Comparison of ENCODE assay signal across 22 cellular contexts in the genomic region with DNA sequence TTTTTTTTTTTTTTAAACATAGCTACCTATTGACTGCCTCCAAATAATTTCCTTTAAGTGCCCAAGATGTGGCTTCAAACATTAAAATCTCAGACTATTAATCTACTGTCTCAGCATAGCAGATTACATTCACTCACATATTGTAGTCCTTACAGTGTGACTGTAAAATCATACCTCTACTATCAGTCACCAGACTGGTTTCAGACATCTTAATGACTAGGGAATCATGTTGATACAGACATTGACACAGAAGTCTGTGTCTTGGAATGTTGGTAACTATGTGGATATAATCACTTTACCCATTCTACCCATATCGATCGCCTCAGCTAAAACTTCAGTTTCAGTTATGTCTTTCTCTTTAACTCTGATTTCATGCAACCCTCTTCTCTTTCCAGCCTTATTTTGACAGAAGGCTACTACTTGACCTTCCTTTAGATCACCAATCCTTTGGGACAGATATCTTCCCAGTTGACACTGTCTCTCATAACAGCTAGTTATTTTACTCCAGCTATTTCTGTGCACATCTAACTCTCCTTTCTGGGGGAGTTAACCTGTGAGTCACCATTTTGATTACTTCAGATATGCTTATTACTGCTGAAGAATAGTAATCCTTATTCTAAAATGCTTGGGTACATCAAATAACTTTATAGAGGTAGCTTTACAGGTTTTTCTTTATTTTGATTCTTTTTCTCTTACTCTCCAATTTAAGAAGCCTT. TPM values are rescaled to one million over a fixed set of nuclear protein-coding genes. Genes with fewer than 3 reads are reported as not detected.
DNase-seq lines count a peak whose midpoint lies in the region; ATAC-seq, FAIRE-seq and TF ChIP-seq lines count a peak whose summit lies in the region.
"Had no signal": no experiment of that assay in that cellular context is flagged by ENCODE, and none has a peak within 500 bp of the region (broad histone marks: within the 10 kb centered on the region; RNA-seq: fewer than 3 reads in every experiment).

No MANE protein-coding gene starts in this region.

- no peak for TF ChIP-seq RAD21 in A549 (conservative IDR thresholded peaks at IDR 0.05 in 1 of 2, IDR thresholded peaks at IDR 0.05 in 1 of 2)

- H3K4me1 ChIP-seq in A549, result peaks cover 6% of the 10 kb centered on the region; the same call in 2 of the 3 replicates

- POLR2A ChIA-PET in A549 (lab: Yijun Ruan, JAX), result no interaction called here
- POLR2A ChIA-PET in CD4-positive, alpha-beta T cell (lab: Charles Lee), result interaction anchor here (1.0 to 1.3 kb wide), 2 partner anchors 9 to 119 kb away, joined by 3 to 4 read pairs; a partner anchor contains a TSS

- H3K27me3 ChIP-seq in CD4-positive, alpha-beta T cell (ENCODE audit: control insufficient read depth, insufficient read depth, low read length), result no peaks in the 10 kb centered on the region
- H3K27me3 ChIP-seq: foreskin keratinocyte, tibial nerve had no signal

- TF ChIP-seq POLR2A in A549 (IDR thresholded peaks at IDR 0.05; ENCODE audit: low read length), result no peak

- WGBS in A549 (ENCODE audit: missing lambda C conversion rate), result 100% methylated on average over 2 of the region's 2 CpGs

- H3K4me3 Mint-ChIP-seq in CD4-positive, alpha-beta T cell, result no peak overlapping the region
- H3K4me3 Mint-ChIP-seq in activated naive CD8-positive, alpha-beta T cell, result peak overlapping the region; percentile 24
- no peak overlapping the region for H3K4me3 Mint-ChIP-seq in memory B cell
- H3K4me3 Mint-ChIP-seq: T-helper 2 cell treated with Interferon-gamma antibody and Interleukin-4, amounts not matched to agents 5 μg/mL and 100 μg/mL, for 36 hours had no signal

- H3K27me3 Mint-ChIP-seq in CD4-positive, alpha-beta T cell, result no peaks in the 10 kb centered on the region
- H3K27me3 Mint-ChIP-seq in activated naive CD8-positive, alpha-beta T cell, result no peaks in the 10 kb centered on the region
- no peaks in the 10 kb centered on the region for H3K27me3 Mint-ChIP-seq in memory B cell
- H3K27me3 Mint-ChIP-seq: effector memory CD8-positive, alpha-beta T cell had no signal

- H3K9me3 ChIP-seq in A549, result no peaks in the 10 kb centered on the region
- H3K9me3 ChIP-seq in CD4-positive, alpha-beta T cell (ENCODE audit: control insufficient read depth, low read length), result no peaks in the 10 kb centered on the region
- H3K9me3 ChIP-seq: tibial nerve had no signal

- intact Hi-C loops in CD4-positive, alpha-beta T cell (cut with DNase I, micrococcal nuclease), result no loop called here

- no peaks in the 10 kb centered on the region for H3K9me3 Mint-ChIP-seq in CD4-positive, alpha-beta T cell
- H3K9me3 Mint-ChIP-seq in activated naive CD8-positive, alpha-beta T cell (ENCODE audit: low read depth), result no peaks in the 10 kb centered on the region
- H3K9me3 Mint-ChIP-seq in memory B cell, result no peaks in the 10 kb centered on the region
- H3K9me3 Mint-ChIP-seq: effector memory CD8-positive, alpha-beta T cell; T-helper 2 cell treated with Interferon-gamma antibody and Interleukin-4, amounts not matched to agents 5 μg/mL and 100 μg/mL, for 36 hours had no signal

- FAIRE-seq in A549 (lab: Jason Lieb, UNC), result no peak
- FAIRE-seq: H1 had no signal

- TF ChIP-seq CTCF in A549 (IDR thresholded peaks at IDR 0.05) (no peak), coronary artery (IDR thresholded peaks at IDR 0.05) (no peak)
- no peak for TF ChIP-seq CTCF in CD4-positive, alpha-beta T cell (IDR thresholded peaks at IDR 0.05)

- DNase-seq in A549 (ENCODE audit: low read depth in 1 of 2, low spot score in 1 of 2) (no peak), memory B cell (ENCODE audit: low spot score in 2 of 2) (no peak), coronary artery (ENCODE audit: low spot score) (no peak)
- no peak for DNase-seq in CD4-positive, alpha-beta T cell
- no peak for DNase-seq in activated effector memory CD4-positive, alpha-beta T cell treated with Interleukin-2 at 50 U/mL for 16 hours
- DNase-seq: activated CD4-positive, alpha-beta T cell treated with anti-CD3 and anti-CD28 coated beads for 1 hour; activated CD8-positive, alpha-beta memory T cell treated with anti-CD3 and anti-CD28 coated beads, Interleukin-2, amount 50 U/mL, for 4 hours; central memory CD4-positive, alpha-beta T cell; effector memory CD8-positive, alpha-beta T cell; foreskin keratinocyte; NCI-H1092; NCI-H2107; NCI-H526 treated with DMSO at 0.1 percent for 48 hours; OCI-M1; posterior cingulate gyrus had no signal

- H3K27ac ChIP-seq in A549 (no peak overlapping the region), coronary artery (no peak overlapping the region)
- no peak overlapping the region for H3K27ac ChIP-seq in CD4-positive, alpha-beta T cell (ENCODE audit: low read depth, low read length)
- H3K27ac ChIP-seq: foreskin keratinocyte, tibial nerve had no signal

- no peak overlapping the region for H3K4me2 ChIP-seq in A549

- H3K4me3 ChIP-seq in A549 (no peak overlapping the region), coronary artery (no peak overlapping the region)
- H3K4me3 ChIP-seq: tibial nerve had no signal

- ATAC-seq in A549, result no peak
- no peak for ATAC-seq in CD4-positive, alpha-beta T cell (ENCODE audit: poor library complexity)
- ATAC-seq in memory B cell (ENCODE audit: low read depth), result no peak
- ATAC-seq in GM18873 (IDR thresholded peaks at IDR 0.05; ENCODE audit: low FRiP score, unreplicated experiment), result no peak
- ATAC-seq in HG02763 (IDR thresholded peaks at IDR 0.05; ENCODE audit: unreplicated experiment), result no peak
- ATAC-seq: effector memory CD8-positive, alpha-beta T cell; foreskin keratinocyte; left lobe of liver had no signal

- peak overlapping the region; percentile 0 for H3K27ac Mint-ChIP-seq in CD4-positive, alpha-beta T cell
- H3K27ac Mint-ChIP-seq in activated naive CD8-positive, alpha-beta T cell, result peak overlapping the region; percentile 59
- H3K27ac Mint-ChIP-seq in memory B cell, result peak overlapping the region; percentile 60
- H3K27ac Mint-ChIP-seq: T-helper 2 cell treated with Interferon-gamma antibody and Interleukin-4, amounts not matched to agents 5 μg/mL and 100 μg/mL, for 36 hours had no signal

- H3K36me3 Mint-ChIP-seq in CD4-positive, alpha-beta T cell (ENCODE audit: low read depth), result peaks cover 69% of the 10 kb centered on the region
- peaks cover 15% of the 10 kb centered on the region for H3K36me3 Mint-ChIP-seq in activated naive CD8-positive, alpha-beta T cell
- peaks cover 22% of the 10 kb centered on the region for H3K36me3 Mint-ChIP-seq in memory B cell

- H3K4me1 Mint-ChIP-seq in CD4-positive, alpha-beta T cell (ENCODE audit: low read depth), result peaks cover 81% of the 10 kb centered on the region
- peaks cover 77% of the 10 kb centered on the region for H3K4me1 Mint-ChIP-seq in activated naive CD8-positive, alpha-beta T cell (ENCODE audit: low read depth)
- peaks cover 37% of the 10 kb centered on the region for H3K4me1 Mint-ChIP-seq in memory B cell

- CTCF ChIA-PET in A549 (lab: Yijun Ruan, JAX), result interaction anchor here (1.2 to 1.5 kb wide), 2 partner anchors 48 to 107 kb away, joined by 3 read pairs; no protein-coding TSS in a partner anchor
- CTCF ChIA-PET in CD4-positive, alpha-beta T cell (lab: Charles Lee), result no interaction called here

- no peak for TF ChIP-seq EP300 in A549 (IDR thresholded peaks at IDR 0.05)

TF ChIP-seq in A549, 52 proteins besides CTCF, POLR2A, EP300 and RAD21:
- TF ChIP-seq CEBPB (IDR thresholded peaks at IDR 0.05), result no peak
- TF ChIP-seq ZFP36 (IDR thresholded peaks at IDR 0.05; ENCODE audit: borderline replicate concordance, partially characterized antibody), result no peak
- TF ChIP-seq, protein P1, sequence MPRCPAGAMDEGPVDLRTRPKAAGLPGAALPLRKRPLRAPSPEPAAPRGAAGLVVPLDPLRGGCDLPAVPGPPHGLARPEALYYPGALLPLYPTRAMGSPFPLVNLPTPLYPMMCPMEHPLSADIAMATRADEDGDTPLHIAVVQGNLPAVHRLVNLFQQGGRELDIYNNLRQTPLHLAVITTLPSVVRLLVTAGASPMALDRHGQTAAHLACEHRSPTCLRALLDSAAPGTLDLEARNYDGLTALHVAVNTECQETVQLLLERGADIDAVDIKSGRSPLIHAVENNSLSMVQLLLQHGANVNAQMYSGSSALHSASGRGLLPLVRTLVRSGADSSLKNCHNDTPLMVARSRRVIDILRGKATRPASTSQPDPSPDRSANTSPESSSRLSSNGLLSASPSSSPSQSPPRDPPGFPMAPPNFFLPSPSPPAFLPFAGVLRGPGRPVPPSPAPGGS (IDR thresholded peaks at IDR 0.05), result no peak
- TF ChIP-seq FOSL2 (IDR thresholded peaks at IDR 0.05), result no peak
- TF ChIP-seq FOSL2 (CRISPR knock-in tag; IDR thresholded peaks at IDR 0.05), result 0 out of 2 replicates have a peak, but pooled peaks have one; percentile 8

RNA-seq across cellular contexts. Expression of a gene that starts 7.0 kb away (rescaled TPM):
- polyA plus RNA-seq in A549 (2011; rRNA removed) (40.4 and 45.3 TPM in 2 replicates), A549 (2017; fragmentation: RNase III; extraction: RNeasy Plus Mini Kit Qiagen cat#74134 plus additional on column Dnase treatment) (19.2 to 20.8 TPM (median 20.6 TPM) in 3 replicates)
- 7.0 and 8.7 TPM in 2 replicates for polyA plus RNA-seq in A549 (2012; cell fraction: cytosol; rRNA removed)
- polyA plus RNA-seq in A549 (2012; cell fraction: nucleus; rRNA removed), result 6.7 and 9.6 TPM in 2 replicates
- polyA minus RNA-seq in A549 (2011; rRNA and poly(A)+ RNA removed), result 36.7 and 37.8 TPM in 2 replicates
- total RNA-seq in CD4-positive, alpha-beta T cell, result 10 to 100 TPM; 47.8 to 50.4 TPM

Comparison
In these comparisons a context has a peak if more than half of its experiments do, and no peak if none do; other contexts are left out.
1. H3K27ac Mint-ChIP-seq: peak in every context shown above with its lines; median percentile 60 in memory B cell; 59 in activated naive CD8-positive, alpha-beta T cell; 0 in CD4-positive, alpha-beta T cell.